Comparison of ENCODE assay signal across 1 cellular context in the genomic region with DNA sequence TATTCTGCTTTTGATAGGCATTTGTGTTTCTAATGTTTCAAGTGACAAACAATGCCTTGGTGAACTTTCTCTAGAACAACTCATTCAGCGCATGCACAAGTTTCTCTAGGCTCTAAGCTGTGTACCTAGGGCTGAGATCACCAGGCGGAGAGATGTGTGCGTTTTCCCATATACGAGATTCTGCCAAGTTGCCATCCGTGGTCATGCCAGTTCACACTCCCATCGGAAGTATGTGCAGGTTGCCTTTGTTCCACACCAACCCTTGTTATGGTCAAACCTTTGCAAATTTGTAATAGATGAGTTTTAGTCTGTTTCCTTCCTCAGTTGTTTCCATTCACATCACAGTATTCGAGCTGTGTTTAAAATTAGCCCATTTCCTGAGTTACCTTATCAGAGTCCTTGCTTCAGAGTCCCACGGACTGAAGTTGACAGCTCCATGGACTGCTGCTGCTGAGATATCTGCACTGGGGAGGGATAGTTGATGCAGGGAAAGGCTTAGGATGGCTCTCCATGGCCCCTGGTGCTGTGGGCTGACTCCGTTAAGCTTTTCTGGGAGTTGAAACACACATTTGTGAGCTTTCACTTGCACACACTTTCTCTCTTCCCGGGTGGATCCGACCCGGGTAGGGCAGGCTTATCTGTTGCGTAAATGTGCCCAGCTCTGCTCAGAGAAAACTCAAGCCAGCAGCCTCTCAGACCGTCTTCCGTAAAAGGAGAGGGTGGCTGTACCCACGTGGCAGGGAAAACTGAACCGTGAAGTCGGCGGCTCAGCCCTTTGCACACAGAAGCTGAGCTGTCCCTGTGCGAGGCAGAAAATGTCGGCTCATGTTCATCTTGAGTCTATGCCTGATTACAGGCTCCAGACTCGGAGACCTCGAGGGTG.
TF ChIP-seq lines count a peak whose summit lies in the region.

No MANE protein-coding gene starts in this region.

TF ChIP-seq in IMR-90, 13 proteins besides CTCF, POLR2A, EP300 and RAD21 (continued from another document):
- TF ChIP-seq SMC3 (IDR thresholded peaks at IDR 0.05; ENCODE audit: low read depth, low read length) (no peak), MXI1 (IDR thresholded peaks at IDR 0.05; ENCODE audit: borderline replicate concordance, low read depth, low read length) (peak; percentile 82; the same call in 1 of the 2 replicates), BHLHE40 (IDR thresholded peaks at IDR 0.05; ENCODE audit: low read depth, low read length) (no peak), CEBPB (IDR thresholded peaks at IDR 0.05; ENCODE audit: low read depth, low read length) (peak; percentile 70), MAZ (IDR thresholded peaks at IDR 0.05; ENCODE audit: borderline replicate concordance, low read depth, low read length) (no peak), FOS (IDR thresholded peaks at IDR 0.05; ENCODE audit: low read depth, low read length) (no peak), MAFK (IDR thresholded peaks at IDR 0.05; ENCODE audit: low read depth, low read length) (no peak), NFE2L2 (IDR thresholded peaks at IDR 0.05; ENCODE audit: low read depth, low read length) (no peak), RCOR1 (IDR thresholded peaks at IDR 0.05; ENCODE audit: insufficient replicate concordance, low read length) (no peak), CHD1 (IDR thresholded peaks at IDR 0.05; ENCODE audit: low read depth, low read length) (no peak)
- TF ChIP-seq, protein P1, sequence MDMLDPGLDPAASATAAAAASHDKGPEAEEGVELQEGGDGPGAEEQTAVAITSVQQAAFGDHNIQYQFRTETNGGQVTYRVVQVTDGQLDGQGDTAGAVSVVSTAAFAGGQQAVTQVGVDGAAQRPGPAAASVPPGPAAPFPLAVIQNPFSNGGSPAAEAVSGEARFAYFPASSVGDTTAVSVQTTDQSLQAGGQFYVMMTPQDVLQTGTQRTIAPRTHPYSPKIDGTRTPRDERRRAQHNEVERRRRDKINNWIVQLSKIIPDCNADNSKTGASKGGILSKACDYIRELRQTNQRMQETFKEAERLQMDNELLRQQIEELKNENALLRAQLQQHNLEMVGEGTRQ (IDR thresholded peaks at IDR 0.05; ENCODE audit: low read depth, low read length): peak; percentile 71
- TF ChIP-seq, protein P2, sequence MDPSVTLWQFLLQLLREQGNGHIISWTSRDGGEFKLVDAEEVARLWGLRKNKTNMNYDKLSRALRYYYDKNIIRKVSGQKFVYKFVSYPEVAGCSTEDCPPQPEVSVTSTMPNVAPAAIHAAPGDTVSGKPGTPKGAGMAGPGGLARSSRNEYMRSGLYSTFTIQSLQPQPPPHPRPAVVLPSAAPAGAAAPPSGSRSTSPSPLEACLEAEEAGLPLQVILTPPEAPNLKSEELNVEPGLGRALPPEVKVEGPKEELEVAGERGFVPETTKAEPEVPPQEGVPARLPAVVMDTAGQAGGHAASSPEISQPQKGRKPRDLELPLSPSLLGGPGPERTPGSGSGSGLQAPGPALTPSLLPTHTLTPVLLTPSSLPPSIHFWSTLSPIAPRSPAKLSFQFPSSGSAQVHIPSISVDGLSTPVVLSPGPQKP (IDR thresholded peaks at IDR 0.05; ENCODE audit: borderline replicate concordance, low read depth, low read length): no peak
